ENCODE assay signal across 8 cellular contexts in the genomic region with DNA sequence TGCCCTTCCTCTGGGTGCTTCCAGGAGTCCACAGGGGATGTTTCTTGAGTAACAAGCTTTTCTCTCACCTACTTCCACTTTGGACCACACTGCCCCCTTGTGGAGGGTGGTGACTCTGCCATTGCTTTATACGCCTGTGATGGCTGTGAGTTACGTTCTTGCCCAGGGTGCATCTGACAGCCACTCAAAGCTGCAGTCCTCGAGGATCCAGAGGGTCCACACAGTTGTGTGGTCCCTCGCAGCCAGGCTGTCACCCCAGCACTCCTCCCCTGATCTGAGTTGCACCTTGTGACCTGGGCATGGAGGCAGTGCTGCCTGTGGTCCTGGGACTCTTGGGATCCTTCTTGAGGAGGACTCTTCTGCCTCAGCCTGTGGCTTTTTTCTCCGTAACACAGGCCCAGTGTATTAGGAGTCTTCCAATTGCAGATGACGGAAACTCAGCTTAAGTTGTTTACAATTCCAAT. TPM values are rescaled to one million over a fixed set of nuclear protein-coding genes. Genes with fewer than 3 reads are reported as not detected.
DNase-seq lines count a peak whose midpoint lies in the region; ATAC-seq and TF ChIP-seq lines count a peak whose summit lies in the region.

No MANE protein-coding gene starts in this region.

- POLR2A ChIA-PET in T-cell (lab: Charles Lee) = interaction anchor here in 1 of 2 donors (0.9 kb wide), 1 partner anchor 12 kb away, joined by 11 read pairs; no protein-coding TSS in a partner anchor

- H3K4me3 ChIP-seq in adipocyte (ENCODE audit: low read length) = no peak overlapping the region
- no peak overlapping the region for H3K4me3 ChIP-seq in right atrium auricular region
- H3K4me3 ChIP-seq in gastrocnemius medialis = no peak overlapping the region

- TF ChIP-seq CTCF in GM12874 (IDR thresholded peaks at IDR 0.05; ENCODE audit: insufficient read depth, low read depth, low read length) = peak; percentile 84
- peak; percentile 61 to 94 for TF ChIP-seq CTCF in right atrium auricular region (IDR thresholded peaks at IDR 0.05)
- TF ChIP-seq CTCF in gastrocnemius medialis (IDR thresholded peaks at IDR 0.05 in 4 of 5, conservative IDR thresholded peaks at IDR 0.05 in 1 of 5) = peak; percentile 66 to 93 (median 79)

- H3K4me1 ChIP-seq in adipocyte (ENCODE audit: control insufficient read depth, insufficient read depth, low read length) = peaks cover 11% of the 10 kb centered on the region
- no peaks in the 10 kb centered on the region for H3K4me1 ChIP-seq in right atrium auricular region
- H3K4me1 ChIP-seq in gastrocnemius medialis = no peaks in the 10 kb centered on the region

- H3K4me3 Mint-ChIP-seq in T-cell = no peak overlapping the region

- DNase-seq in NCI-H1417 treated with DMSO at 0.1 percent for 48 hours (lab: John Stamatoyannopoulos, UW) = peak; percentile 13
- DNase-seq in T-cell = peak; percentile 54 to 88 (median 80)
- peak; percentile 92 for DNase-seq in adipocyte (ENCODE audit: low read depth)
- DNase-seq in right atrium auricular region (ENCODE audit: low spot score) = peak; percentile 90
- DNase-seq in gastrocnemius medialis = peak; percentile 49 to 68
- DNase-seq in cerebellar nuclear complex (lab: John Stamatoyannopoulos, UW) = no peak

- H3K9ac ChIP-seq in adipocyte (ENCODE audit: low read length) = no peak overlapping the region

- H3K27me3 ChIP-seq in adipocyte (replicated peaks; ENCODE audit: control insufficient read depth, insufficient read depth, low read length) = peaks cover 3% of the 10 kb centered on the region
- H3K27me3 ChIP-seq in right atrium auricular region = no peaks in the 10 kb centered on the region
- H3K27me3 ChIP-seq in gastrocnemius medialis = no peaks in the 10 kb centered on the region

- H3K27ac Mint-ChIP-seq in T-cell = no peak overlapping the region

- intact Hi-C loops in gastrocnemius medialis (cut with DNase I; ENCODE audit: low total_unique reads) = loop anchor here (5.0 kb wide), 1 partner anchor 506 kb away; no protein-coding TSS in a partner anchor

- H3K9me3 ChIP-seq in adipocyte (ENCODE audit: control insufficient read depth, low read length) = no peaks in the 10 kb centered on the region
- H3K9me3 ChIP-seq in right atrium auricular region = no peaks in the 10 kb centered on the region
- no peaks in the 10 kb centered on the region for H3K9me3 ChIP-seq in gastrocnemius medialis

- TF ChIP-seq POLR2A in gastrocnemius medialis (IDR thresholded peaks at IDR 0.05) = no peak

- H3K27ac ChIP-seq in right atrium auricular region (no peak overlapping the region), gastrocnemius medialis (no peak overlapping the region)

- peak; percentile 82 for ATAC-seq in HG02678 (IDR thresholded peaks at IDR 0.05; ENCODE audit: unreplicated experiment)
- ATAC-seq in T-cell (replicated peaks in 1 of 4) = peak; percentile 83 to 94 (median 87)
- ATAC-seq in gastrocnemius medialis = peak; percentile 85 to 94

- H3K27me3 Mint-ChIP-seq in T-cell = peaks cover 4 to 13% of the 10 kb centered on the region in 2 donors

- H3K4me1 Mint-ChIP-seq in T-cell = peaks cover 0 to 5% (median 0%) of the 10 kb centered on the region in 3 donors

- no peaks in the 10 kb centered on the region for H3K36me3 Mint-ChIP-seq in T-cell

- CTCF ChIA-PET in T-cell (lab: Charles Lee) = interaction anchor here (0.5 to 6.1 kb wide), 55 partner anchors 8 to 1473 kb away, joined by 3 to 46 read pairs (median 4); a partner anchor contains a TSS

- H3K9me3 Mint-ChIP-seq in T-cell = no peaks in the 10 kb centered on the region

- no peaks in the 10 kb centered on the region for H3K36me3 ChIP-seq in adipocyte (ENCODE audit: control insufficient read depth, insufficient read depth, low read length, severe bottlenecking)
- no peaks in the 10 kb centered on the region for H3K36me3 ChIP-seq in right atrium auricular region
- no peaks in the 10 kb centered on the region for H3K36me3 ChIP-seq in gastrocnemius medialis

- in situ Hi-C loops in gastrocnemius medialis (cut with MboI; ENCODE audit: low sequenced_read_pairs in 4 of 4) = loop anchor here in 3 of 4 donors (10.0 to 25.0 kb wide), 3 partner anchors 329 to 586 kb away; a partner anchor contains a TSS

RNA-seq across cellular contexts. Expression of a gene that starts 23.4 kb away (rescaled TPM):
- total RNA-seq in T-cell = not detected
- total RNA-seq in right atrium auricular region = not detected
- not detected for total RNA-seq in gastrocnemius medialis

RNA-seq across cellular contexts. Expression of a gene that starts 23.5 kb away (rescaled TPM):
- total RNA-seq in T-cell (under 1 TPM in 1 of 5 donors, not detected in 4; 0.06 TPM), right atrium auricular region (not detected), gastrocnemius medialis (not detected)

Comparison
In these comparisons a context has a peak if more than half of its experiments do, and no peak if none do; other contexts are left out.
1. DNase-seq: peak in NCI-H1417 treated with DMSO at 0.1 percent for 48 hours (single experiment), T-cell (34 of 34), adipocyte (single experiment), right atrium auricular region (single experiment) and gastrocnemius medialis (2 of 2); none in cerebellar nuclear complex (0 of 2).
2. Peak in every context shown above with its lines, with median percentiles within 50 percentile points of each other: CTCF ChIP-seq and ATAC-seq.